ENCODE assay signal across 11 cellular contexts in the genomic region with DNA sequence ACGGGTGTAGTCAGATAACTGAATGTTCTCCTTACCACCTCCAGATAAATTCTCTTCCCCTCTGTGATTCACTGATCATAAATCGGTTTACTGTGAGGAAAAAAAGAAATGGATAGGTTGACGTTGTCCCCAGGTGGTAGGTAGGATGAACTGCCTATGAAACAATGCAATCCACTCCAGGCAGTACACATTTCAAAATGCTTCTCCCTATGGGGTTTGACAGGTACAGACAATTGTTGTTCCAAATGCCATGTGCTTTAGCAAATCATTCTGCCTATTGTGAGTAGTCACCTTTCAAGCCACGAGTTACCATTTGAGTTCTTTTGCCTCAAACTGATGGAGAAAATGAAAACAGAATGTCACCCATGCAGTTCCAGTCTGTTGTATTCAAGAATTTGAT. TPM values are rescaled to one million over a fixed set of nuclear protein-coding genes. Genes with fewer than 3 reads are reported as not detected.
DNase-seq lines count a peak whose midpoint lies in the region; ATAC-seq and TF ChIP-seq lines count a peak whose summit lies in the region.
"Had no signal": no experiment of that assay in that cellular context is flagged by ENCODE, and none has a peak within 500 bp of the region (broad histone marks: within the 10 kb centered on the region; RNA-seq: fewer than 3 reads in every experiment).

No MANE protein-coding gene starts in this region.

- no peak overlapping the region for H3K4me3 Mint-ChIP-seq in natural killer cell
- no peak overlapping the region for H3K4me3 Mint-ChIP-seq in natural killer cell treated with Interleukin-12 subunit alpha and Interleukin-12 subunit beta and Interleukin-15 and Interleukin-18, amount 100 ng/mL, for 72 hours
- H3K4me3 Mint-ChIP-seq in activated CD8-positive, alpha-beta memory T cell treated with anti-CD3 and anti-CD28 coated beads, Interleukin-2, amount 10 ng/mL, durations not matched to agents 7 days and 5 days = no peak overlapping the region

- H3K27ac Mint-ChIP-seq in natural killer cell = no peak overlapping the region
- no peak overlapping the region for H3K27ac Mint-ChIP-seq in natural killer cell treated with Interleukin-12 subunit alpha and Interleukin-12 subunit beta and Interleukin-15 and Interleukin-18, amount 100 ng/mL, for 72 hours
- H3K27ac Mint-ChIP-seq in activated CD8-positive, alpha-beta memory T cell treated with anti-CD3 and anti-CD28 coated beads, Interleukin-2, amount 10 ng/mL, durations not matched to agents 7 days and 5 days = no peak overlapping the region

- intact Hi-C loops in natural killer cell (cut with micrococcal nuclease) = no loop called here

- no peaks in the 10 kb centered on the region for H3K4me1 Mint-ChIP-seq in natural killer cell
- no peaks in the 10 kb centered on the region for H3K4me1 Mint-ChIP-seq in natural killer cell treated with Interleukin-12 subunit alpha and Interleukin-12 subunit beta and Interleukin-15 and Interleukin-18, amount 100 ng/mL, for 72 hours (ENCODE audit: low read depth in 2 of 2)
- no peaks in the 10 kb centered on the region for H3K4me1 Mint-ChIP-seq in activated CD8-positive, alpha-beta memory T cell treated with anti-CD3 and anti-CD28 coated beads, Interleukin-2, amount 10 ng/mL, durations not matched to agents 7 days and 5 days

- CTCF ChIA-PET in activated CD8-positive, alpha-beta memory T cell treated with anti-CD3 and anti-CD28 coated beads, Interleukin-2, amount 10 ng/mL, durations not matched to agents 7 days and 5 days (lab: Charles Lee) = interaction anchor here (0.8 kb wide), 1 partner anchor 391 kb away, joined by 3 read pairs; no protein-coding TSS in a partner anchor

- no peak for DNase-seq in natural killer cell
- DNase-seq in natural killer cell treated with Interleukin-12 subunit alpha and Interleukin-12 subunit beta and Interleukin-15 and Interleukin-18, amount 100 ng/mL, for 72 hours (ENCODE audit: low spot score) = no peak
- peak; percentile 55 for DNase-seq in RPMI7951 (ENCODE audit: low read depth)
- peak in 1 of 2 donors; percentile 49 for DNase-seq in foreskin fibroblast
- no peak for DNase-seq in activated CD8-positive, alpha-beta memory T cell treated with anti-CD3 and anti-CD28 coated beads, Interleukin-2, amount 10 ng/mL, durations not matched to agents 7 days and 5 days
- no peak for DNase-seq in NCI-H2196 (lab: John Stamatoyannopoulos, UW; ENCODE audit: unreplicated experiment)
- DNase-seq in activated effector memory CD4-positive, alpha-beta T cell treated with anti-CD3 and anti-CD28 coated beads, Interleukin-2, amount 50 U/mL, for 16 hours = no peak
- DNase-seq: DMS 273 treated with DMSO at 0.1 percent for 48 hours, NCI-H1436 had no signal

- H3K27me3 Mint-ChIP-seq in natural killer cell (ENCODE audit: low read depth in 2 of 2) = peaks cover 9 to 13% of the 10 kb centered on the region in 2 donors
- peaks cover 0 to 5% of the 10 kb centered on the region in 2 donors for H3K27me3 Mint-ChIP-seq in natural killer cell treated with Interleukin-12 subunit alpha and Interleukin-12 subunit beta and Interleukin-15 and Interleukin-18, amount 100 ng/mL, for 72 hours
- no peaks in the 10 kb centered on the region for H3K27me3 Mint-ChIP-seq in activated CD8-positive, alpha-beta memory T cell treated with anti-CD3 and anti-CD28 coated beads, Interleukin-2, amount 10 ng/mL, durations not matched to agents 7 days and 5 days

- ATAC-seq in natural killer cell (peak in 2 of 3 donors; percentile 52 to 59), HG03175 (IDR thresholded peaks at IDR 0.05; ENCODE audit: unreplicated experiment) (no peak)
- ATAC-seq in natural killer cell treated with Interleukin-12 subunit alpha and Interleukin-12 subunit beta and Interleukin-15 and Interleukin-18, amount 100 ng/mL, for 72 hours = no peak
- no peak for ATAC-seq in activated CD8-positive, alpha-beta memory T cell treated with anti-CD3 and anti-CD28 coated beads, Interleukin-2, amount 10 ng/mL, durations not matched to agents 7 days and 5 days

- peak; percentile 12 for TF ChIP-seq CTCF in natural killer cell (IDR thresholded peaks at IDR 0.05)
- TF ChIP-seq CTCF in foreskin fibroblast (IDR thresholded peaks at IDR 0.05; ENCODE audit: low read depth, low read length) = peak; percentile 31

- no peak overlapping the region for H3K4me3 ChIP-seq in foreskin fibroblast (ENCODE audit: low read depth in 1 of 2, low read length in 2 of 2)
- H3K4me3 ChIP-seq: lung had no signal

- H3K36me3 Mint-ChIP-seq in natural killer cell = no peaks in the 10 kb centered on the region
- H3K36me3 Mint-ChIP-seq in natural killer cell treated with Interleukin-12 subunit alpha and Interleukin-12 subunit beta and Interleukin-15 and Interleukin-18, amount 100 ng/mL, for 72 hours = peaks cover 6% of the 10 kb centered on the region
- peaks cover 12% of the 10 kb centered on the region for H3K36me3 Mint-ChIP-seq in activated CD8-positive, alpha-beta memory T cell treated with anti-CD3 and anti-CD28 coated beads, Interleukin-2, amount 10 ng/mL, durations not matched to agents 7 days and 5 days

- H3K9me3 Mint-ChIP-seq in natural killer cell = no peaks in the 10 kb centered on the region
- no peaks in the 10 kb centered on the region for H3K9me3 Mint-ChIP-seq in natural killer cell treated with Interleukin-12 subunit alpha and Interleukin-12 subunit beta and Interleukin-15 and Interleukin-18, amount 100 ng/mL, for 72 hours
- peaks cover 5% of the 10 kb centered on the region for H3K9me3 Mint-ChIP-seq in activated CD8-positive, alpha-beta memory T cell treated with anti-CD3 and anti-CD28 coated beads, Interleukin-2, amount 10 ng/mL, durations not matched to agents 7 days and 5 days (ENCODE audit: low read depth)

RNA-seq across cellular contexts. Expression of a gene that starts 21.8 kb away (rescaled TPM):
- total RNA-seq in natural killer cell = 100 to 1,000 TPM; 627 to 717 (median 634) TPM
- total RNA-seq in natural killer cell treated with Interleukin-12 subunit alpha and Interleukin-12 subunit beta and Interleukin-15 and Interleukin-18, amount 100 ng/mL, for 72 hours = 100 to 1,000 TPM; 587 to 647 TPM
- total RNA-seq in RPMI7951 (2014; rRNA removed; shearing (Covaris generic)) = 11,641 and 12,249 TPM in 2 replicates
- total RNA-seq in activated CD8-positive, alpha-beta memory T cell treated with anti-CD3 and anti-CD28 coated beads, Interleukin-2, amount 10 ng/mL, durations not matched to agents 7 days and 5 days = 1,000 to 10,000 TPM; 1,771 to 2,143 TPM

RNA-seq across cellular contexts. Expression of a gene that starts 48.3 kb away (rescaled TPM):
- total RNA-seq in natural killer cell = 10 to 100 TPM; 11.0 to 21.8 (median 14.4) TPM
- 10 to 100 TPM in 1 of 2 donors, 1 to 10 TPM in 1; 8.1 to 15.2 TPM for total RNA-seq in natural killer cell treated with Interleukin-12 subunit alpha and Interleukin-12 subunit beta and Interleukin-15 and Interleukin-18, amount 100 ng/mL, for 72 hours
- 9.9 and 18.1 TPM in 2 replicates for total RNA-seq in RPMI7951 (2014; rRNA removed; shearing (Covaris generic))
- 1 to 10 TPM; 7.7 to 9.2 TPM for total RNA-seq in activated CD8-positive, alpha-beta memory T cell treated with anti-CD3 and anti-CD28 coated beads, Interleukin-2, amount 10 ng/mL, durations not matched to agents 7 days and 5 days

Comparison
In these comparisons a context has a peak if more than half of its experiments do, and no peak if none do; other contexts are left out.
1. ATAC-seq: peak in natural killer cell (2 of 3); none in natural killer cell treated with Interleukin-12 subunit alpha and Interleukin-12 subunit beta and Interleukin-15 and Interleukin-18, amount 100 ng/mL, for 72 hours (0 of 2), activated CD8-positive, alpha-beta memory T cell treated with anti-CD3 and anti-CD28 coated beads, Interleukin-2, amount 10 ng/mL, durations not matched to agents 7 days and 5 days (single experiment) and HG03175 (single experiment).